Comparison of ENCODE assay signal across 19 cellular contexts in the genomic region with DNA sequence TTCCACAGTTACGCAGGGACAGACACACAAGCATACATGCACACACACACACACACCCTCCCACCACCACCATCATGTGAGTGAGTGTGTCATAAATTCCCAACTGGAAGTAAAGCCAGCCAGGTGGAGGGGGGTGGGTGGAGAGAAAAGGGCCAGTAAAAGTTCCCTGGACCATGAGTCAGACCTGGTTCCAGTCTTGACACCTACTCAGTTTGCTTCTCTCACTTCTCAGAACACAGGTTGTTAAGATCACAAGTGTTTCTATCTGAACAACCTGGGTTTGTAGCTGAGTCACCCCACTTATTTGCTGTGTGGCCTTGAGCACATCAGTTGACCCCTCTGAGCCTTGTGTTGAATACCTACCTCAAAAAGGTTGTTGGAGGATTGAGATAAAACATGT. TPM values are rescaled to one million over a fixed set of nuclear protein-coding genes. Genes with fewer than 3 reads are reported as not detected.
DNase-seq lines count a peak whose midpoint lies in the region; ATAC-seq, FAIRE-seq and TF ChIP-seq lines count a peak whose summit lies in the region.
"Had no signal": no experiment of that assay in that cellular context is flagged by ENCODE, and none has a peak within 500 bp of the region (broad histone marks: within the 10 kb centered on the region; RNA-seq: fewer than 3 reads in every experiment).

No MANE protein-coding gene starts in this region.

- no peak overlapping the region for H3K4me3 ChIP-seq in GM12878
- H3K4me3 ChIP-seq in smooth muscle cell: no peak overlapping the region
- H3K4me3 ChIP-seq: BLaER1 treated with 17β-estradiol and CSF1 and Interleukin-3, amounts not matched to agents 10 nM and 100 nM; GM23338 had no signal

- no peaks in the 10 kb centered on the region for H3F3A ChIP-seq in smooth muscle cell (ENCODE audit: low read depth)

- SMC1A ChIA-PET in GM12878 (lab: Charles Lee; ENCODE audit: uncharacterized antibody, unreplicated experiment): no interaction called here

- peaks cover 30% of the 10 kb centered on the region for H3K27me3 Mint-ChIP-seq in activated naive CD4-positive, alpha-beta T cell treated with anti-CD3 and anti-CD28 coated beads for 36 hours (ENCODE audit: low read depth)
- H3K27me3 Mint-ChIP-seq in CD14-positive monocyte (ENCODE audit: low read depth in 3 of 3): peaks cover 52 to 58% (median 54%) of the 10 kb centered on the region in 3 donors

- no peak overlapping the region for H3K4me2 ChIP-seq in GM12878 (ENCODE audit: control insufficient read depth, insufficient read depth)
- no peak overlapping the region for H3K4me2 ChIP-seq in smooth muscle cell
- H3K4me2 ChIP-seq: BLaER1 treated with 17β-estradiol and CSF1 and Interleukin-3, amounts not matched to agents 10 nM and 100 nM; GM23338 had no signal

- ATAC-seq in GM21717 (IDR thresholded peaks at IDR 0.05; ENCODE audit: unreplicated experiment) (peak; percentile 56), GM12878 (peak; percentile 74)
- ATAC-seq: GM23338, Panc1 had no signal

- no peaks in the 10 kb centered on the region for H3K36me3 ChIP-seq in GM12878 (ENCODE audit: control insufficient read depth in 2 of 2, insufficient read depth in 2 of 2, low read length in 1 of 2)
- no peaks in the 10 kb centered on the region for H3K36me3 ChIP-seq in smooth muscle cell (ENCODE audit: low read depth)
- H3K36me3 ChIP-seq: BLaER1 treated with 17β-estradiol and CSF1 and Interleukin-3, amounts not matched to agents 10 nM and 100 nM had no signal

- TF ChIP-seq EP300 in GM12878 (IDR thresholded peaks at IDR 0.05; ENCODE audit: borderline replicate concordance in 1 of 2, control insufficient read depth in 1 of 2, low read depth in 2 of 2, low read length in 2 of 2): no peak

- H2AFZ ChIP-seq in GM12878 (ENCODE audit: control insufficient read depth, low read depth, low read length): no peak overlapping the region
- no peak overlapping the region for H2AFZ ChIP-seq in smooth muscle cell (ENCODE audit: low read depth)
- H2AFZ ChIP-seq: GM23338 had no signal

- H3K27ac ChIP-seq in GM12878 (ENCODE audit: control insufficient read depth, insufficient read depth) (no peak overlapping the region), smooth muscle cell (ENCODE audit: low read depth) (no peak overlapping the region)
- H3K27ac ChIP-seq: BLaER1 treated with 17β-estradiol and CSF1 and Interleukin-3, amounts not matched to agents 10 nM and 100 nM had no signal

- no TSS peak for BruUV-seq in GM12878 (replicated peaks; lab: Mats Ljungman, UMichigan)

- DNase-seq in activated naive CD4-positive, alpha-beta T cell treated with anti-CD3 and anti-CD28 coated beads for 36 hours: peak; percentile 65
- DNase-seq in activated naive CD4-positive, alpha-beta T cell (lab: John Stamatoyannopoulos, UW): no peak
- DNase-seq in GM12878 (ENCODE audit: low read depth, low spot score): no peak
- peak; percentile 60 for DNase-seq in stimulated activated CD8-positive, alpha-beta memory T cell treated with anti-CD3 and anti-CD28 coated beads, Interleukin-4, amount 100 ng/mL, for 48 hours
- DNase-seq in GF-D8 (lab: John Stamatoyannopoulos, UW): no peak
- DNase-seq in smooth muscle cell (lab: John Stamatoyannopoulos, UW; ENCODE audit: unreplicated experiment): no peak
- no peak for DNase-seq in CD14-positive monocyte (ENCODE audit: low spot score)
- DNase-seq: activated B cell treated with CpG ODN at 0.5 μM for 24 hours, EL, NCI-H1105 treated with DMSO at 0.1 percent for 48 hours, NCI-H446, SW 1271 had no signal

- no peak overlapping the region for H3K4me3 Mint-ChIP-seq in activated naive CD4-positive, alpha-beta T cell treated with anti-CD3 and anti-CD28 coated beads for 36 hours
- peak overlapping the region in 1 of 2 donors; percentile 59 for H3K4me3 Mint-ChIP-seq in CD14-positive monocyte
- H3K4me3 Mint-ChIP-seq: activated naive CD4-positive, alpha-beta T cell treated with anti-CD3 and anti-CD28 coated beads, Interleukin-2, amount 50 U/mL, for 24 hours; GM23338 had no signal

- H3K4me1 Mint-ChIP-seq in activated naive CD4-positive, alpha-beta T cell treated with anti-CD3 and anti-CD28 coated beads for 36 hours (ENCODE audit: low read depth): peaks cover 19% of the 10 kb centered on the region
- H3K4me1 Mint-ChIP-seq in CD14-positive monocyte: peaks cover 10% of the 10 kb centered on the region

- peaks cover 5 to 6% of the 10 kb centered on the region in 2 experiments; a peak in 2 of 4 replicates for H3K27me3 ChIP-seq in GM12878 (replicated peaks in 1 of 2; ENCODE audit: control insufficient read depth in 2 of 2, insufficient read depth in 2 of 2, low read length in 1 of 2)
- H3K27me3 ChIP-seq in smooth muscle cell (ENCODE audit: low read depth): peaks cover 96% of the 10 kb centered on the region

- H3K79me2 ChIP-seq in GM12878 (ENCODE audit: control insufficient read depth, insufficient read depth, low read length) (no peaks in the 10 kb centered on the region), smooth muscle cell (ENCODE audit: low read depth) (no peaks in the 10 kb centered on the region)

- no peaks in the 10 kb centered on the region for H3K9me3 ChIP-seq in GM12878 (replicated peaks; ENCODE audit: control insufficient read depth, insufficient read depth, low read length)
- no peaks in the 10 kb centered on the region for H3K9me3 ChIP-seq in smooth muscle cell (replicated peaks; ENCODE audit: low read depth)
- H3K9me3 ChIP-seq: BLaER1 treated with 17β-estradiol and CSF1 and Interleukin-3, amounts not matched to agents 10 nM and 100 nM had no signal

- no peak for TF ChIP-seq POLR2A in GM12878 (IDR thresholded peaks at IDR 0.05; ENCODE audit: low read depth, low read length)

- POLR2A ChIA-PET in GM12878 (lab: Charles Lee): interaction anchor here (1.0 kb wide), 1 partner anchor 58 kb away, joined by 3 read pairs; no protein-coding TSS in a partner anchor

- CTCF ChIA-PET in activated naive CD4-positive, alpha-beta T cell treated with anti-CD3 and anti-CD28 coated beads for 36 hours (lab: Charles Lee): no interaction called here
- CTCF ChIA-PET in GM12878 (lab: Yijun Ruan, JAX): interaction anchor here (1.1 kb wide), 1 partner anchor 11 kb away, joined by 3 read pairs; no protein-coding TSS in a partner anchor

- no peak for FAIRE-seq in GM12878 (lab: Jason Lieb, UNC)

- H3K9ac ChIP-seq in GM12878 (ENCODE audit: control insufficient read depth, insufficient read depth, low read length) (no peak overlapping the region), smooth muscle cell (ENCODE audit: low read depth) (no peak overlapping the region)
- H3K9ac ChIP-seq: BLaER1 treated with 17β-estradiol and CSF1 and Interleukin-3, amounts not matched to agents 10 nM and 100 nM had no signal

- 0% methylated on average over 1 of the region's 1 CpG for WGBS in GM12878 (ENCODE audit: insufficient coverage, insufficient replicate concordance, low lambda C conversion rate, missing lambda C conversion rate)
- WGBS in smooth muscle cell (ENCODE audit: low lambda C conversion rate): 69% methylated on average over 1 of the region's 1 CpG

- no peak for TF ChIP-seq RAD21 in GM12878 (IDR thresholded peaks at IDR 0.05; ENCODE audit: insufficient read depth, low read depth, low read length)

- H4K20me1 ChIP-seq in GM12878 (ENCODE audit: control insufficient read depth, insufficient read depth) (no peaks in the 10 kb centered on the region), smooth muscle cell (ENCODE audit: low read depth) (no peaks in the 10 kb centered on the region)
- H4K20me1 ChIP-seq: BLaER1 treated with 17β-estradiol and CSF1 and Interleukin-3, amounts not matched to agents 10 nM and 100 nM had no signal

- TF ChIP-seq CTCF in GM12878 (IDR thresholded peaks at IDR 0.05 in 2 of 3, conservative IDR thresholded peaks at IDR 0.05 in 1 of 3; ENCODE audit: control insufficient read depth in 2 of 3, extremely low read depth in 1 of 3, insufficient read depth in 1 of 3, low read depth in 3 of 3, low read length in 3 of 3): no peak
- TF ChIP-seq CTCF in smooth muscle cell (IDR thresholded peaks at IDR 0.05; ENCODE audit: borderline replicate concordance, insufficient read depth, poor library complexity, severe bottlenecking): no peak
- no peak for TF ChIP-seq CTCF in CD14-positive monocyte (IDR thresholded peaks at IDR 0.05)

- H3K4me1 ChIP-seq in GM12878 (ENCODE audit: control insufficient read depth, insufficient read depth, low read length) (no peaks in the 10 kb centered on the region; the same call in 1 of the 2 replicates), smooth muscle cell (ENCODE audit: low read depth) (no peaks in the 10 kb centered on the region)
- H3K4me1 ChIP-seq: BLaER1 treated with 17β-estradiol and CSF1 and Interleukin-3, amounts not matched to agents 10 nM and 100 nM had no signal

- intact Hi-C loops in activated naive CD4-positive, alpha-beta T cell treated with anti-CD3 and anti-CD28 coated beads for 36 hours (cut with micrococcal nuclease): loop anchor here (2.0 kb wide), 1 partner anchor 62 kb away; a partner anchor contains a TSS
- intact Hi-C loops in GM12878 (cut with micrococcal nuclease; ENCODE audit: unreplicated experiment): no loop called here
- intact Hi-C loops in CD14-positive monocyte (cut with micrococcal nuclease): no loop called here

- H3K27ac Mint-ChIP-seq in activated naive CD4-positive, alpha-beta T cell treated with anti-CD3 and anti-CD28 coated beads for 36 hours: no peak overlapping the region
- H3K27ac Mint-ChIP-seq in CD14-positive monocyte: no peak overlapping the region
- H3K27ac Mint-ChIP-seq: activated B cell treated with CpG ODN at 0.5 μM for 24 hours; activated naive CD4-positive, alpha-beta T cell treated with anti-CD3 and anti-CD28 coated beads, Interleukin-2, amount 50 U/mL, for 24 hours; GM23338; progenitor cell of endocrine pancreas had no signal

- RAD21 ChIA-PET in GM12878 (lab: Charles Lee; ENCODE audit: unreplicated experiment): no interaction called here

- H3K36me3 Mint-ChIP-seq in activated naive CD4-positive, alpha-beta T cell treated with anti-CD3 and anti-CD28 coated beads for 36 hours (ENCODE audit: low read depth): no peaks in the 10 kb centered on the region
- no peaks in the 10 kb centered on the region for H3K36me3 Mint-ChIP-seq in CD14-positive monocyte
- H3K36me3 Mint-ChIP-seq: activated naive CD4-positive, alpha-beta T cell treated with anti-CD3 and anti-CD28 coated beads, Interleukin-2, amount 50 U/mL, for 24 hours had no signal

- in situ Hi-C loops in GM12878 (cut with MboI): no loop called here

- no peaks in the 10 kb centered on the region for H3K9me3 Mint-ChIP-seq in activated naive CD4-positive, alpha-beta T cell treated with anti-CD3 and anti-CD28 coated beads for 36 hours
- H3K9me3 Mint-ChIP-seq in CD14-positive monocyte: peaks cover 0 to 7% (median 4%) of the 10 kb centered on the region in 7 donors
- H3K9me3 Mint-ChIP-seq: activated B cell treated with CpG ODN at 0.5 μM for 24 hours; activated naive CD4-positive, alpha-beta T cell treated with anti-CD3 and anti-CD28 coated beads, Interleukin-2, amount 50 U/mL, for 24 hours; GM23338 had no signal

RNA-seq across cellular contexts. Expression of a gene that starts 9.6 kb away (rescaled TPM):
- under 1 TPM in 1 of 2 experiments, not detected in 1; 0.33 TPM for total RNA-seq in activated naive CD4-positive, alpha-beta T cell treated with anti-CD3 and anti-CD28 coated beads for 36 hours
- 0.15 TPM in 1 of 2 replicates, not detected in the other for total RNA-seq in GM12878 (2013; cell fraction: nucleolus; rRNA removed)
- total RNA-seq in GM12878 (2014; rRNA removed): 0.05 TPM in 1 of 2 replicates, not detected in the other
- total RNA-seq in GM12878 (2014; rRNA removed; fragmentation: Illumina TruSeq; extraction: Trizol): not detected in 2 replicates
- not detected in 2 replicates for total RNA-seq in GM12878 (2021)
- not detected for polyA plus RNA-seq in GM12878 (2011; ENCODE audit: low read depth)
- polyA plus RNA-seq in GM12878 (2011; rRNA removed): 0.03 and 0.05 TPM in 2 replicates
- polyA plus RNA-seq in GM12878 (2011; cell fraction: cytosol; rRNA removed): 0.04 and 0.28 TPM in 2 replicates
- polyA plus RNA-seq in GM12878 (2011; cell fraction: nucleus; rRNA removed): 0.26 and 1.1 TPM in 2 replicates
- 0.04 TPM in 2 replicates for polyA plus RNA-seq in GM12878 (2012)
- polyA plus RNA-seq in GM12878 (2014; fragmentation: Illumina TruSeq; extraction: Trizol): not detected in 2 replicates
- polyA plus RNA-seq in GM12878 (2014; fragmentation: Nextera tagmentation; extraction: Ambion mirVana): not detected
- polyA plus RNA-seq in GM12878 (2014; rRNA removed): 0.06 TPM in 1 of 2 replicates, not detected in the other
- not detected for polyA plus RNA-seq in GM12878 (2016; fragmentation: Nextera tagmentation; extraction: Ambion mirVana)
- polyA minus RNA-seq in GM12878 (2011; rRNA and poly(A)+ RNA removed): 0.07 TPM in 1 of 2 replicates, not detected in the other
- not detected in 2 replicates for polyA minus RNA-seq in GM12878 (2011; cell fraction: cytosol; rRNA and poly(A)+ RNA removed)
- polyA minus RNA-seq in GM12878 (2011; cell fraction: nucleus; rRNA and poly(A)+ RNA removed): 0.12 and 0.29 TPM in 2 replicates
- total RNA-seq in smooth muscle cell: not detected in 2 replicates
- polyA plus RNA-seq in smooth muscle cell: not detected in 2 replicates
- not detected for polyA plus RNA-seq in CD14-positive monocyte
- total RNA-seq: cardiac septum had no signal

RNA-seq across cellular contexts. Expression of a gene that starts 38.4 kb away (rescaled TPM):
- total RNA-seq in activated naive CD4-positive, alpha-beta T cell treated with anti-CD3 and anti-CD28 coated beads for 36 hours: under 1 TPM; 0.69 to 0.74 TPM
- total RNA-seq in GM12878 (2013; cell fraction: nucleolus; rRNA removed): 7.3 and 7.5 TPM in 2 replicates
- 11.0 and 11.1 TPM in 2 replicates for total RNA-seq in GM12878 (2014; rRNA removed)
- 6.2 and 6.5 TPM in 2 replicates for total RNA-seq in GM12878 (2014; rRNA removed; fragmentation: Illumina TruSeq; extraction: Trizol)
- 8.6 and 9.2 TPM in 2 replicates for total RNA-seq in GM12878 (2021)
- 3.9 TPM for polyA plus RNA-seq in GM12878 (2011; ENCODE audit: low read depth)
- 2.9 and 4.9 TPM in 2 replicates for polyA plus RNA-seq in GM12878 (2011; rRNA removed)
- polyA plus RNA-seq in GM12878 (2011; cell fraction: cytosol; rRNA removed): 6.2 and 6.3 TPM in 2 replicates
- 2.5 and 3.7 TPM in 2 replicates for polyA plus RNA-seq in GM12878 (2011; cell fraction: nucleus; rRNA removed)
- 3.5 and 4.2 TPM in 2 replicates for polyA plus RNA-seq in GM12878 (2012)
- 4.7 and 6.5 TPM in 2 replicates for polyA plus RNA-seq in GM12878 (2014; fragmentation: Illumina TruSeq; extraction: Trizol)
- polyA plus RNA-seq in GM12878 (2014; fragmentation: Nextera tagmentation; extraction: Ambion mirVana): 1 to 10 TPM; 3.7 to 4.2 TPM
- 8.8 and 9.0 TPM in 2 replicates for polyA plus RNA-seq in GM12878 (2014; rRNA removed)
- polyA plus RNA-seq in GM12878 (2016; fragmentation: Nextera tagmentation; extraction: Ambion mirVana): 1 to 10 TPM in 1 of 2 experiments, under 1 TPM in 1; 0.83 to 1.0 TPM
- 4.2 and 5.8 TPM in 2 replicates for polyA minus RNA-seq in GM12878 (2011; rRNA and poly(A)+ RNA removed)
- 2.1 and 2.8 TPM in 2 replicates for polyA minus RNA-seq in GM12878 (2011; cell fraction: cytosol; rRNA and poly(A)+ RNA removed)
- polyA minus RNA-seq in GM12878 (2011; cell fraction: nucleus; rRNA and poly(A)+ RNA removed): 0.85 and 2.4 TPM in 2 replicates
- total RNA-seq in smooth muscle cell: 0.13 TPM in 1 of 2 replicates, not detected in the other
- polyA plus RNA-seq in smooth muscle cell: 0.61 and 0.67 TPM in 2 replicates
- under 1 TPM in 1 of 2 donors, not detected in 1; 0.56 TPM for polyA plus RNA-seq in CD14-positive monocyte

RNA-seq across cellular contexts. Expression of a gene that starts 52.3 kb away (rescaled TPM):
- 10 to 100 TPM; 12.8 to 14.2 TPM for total RNA-seq in activated naive CD4-positive, alpha-beta T cell treated with anti-CD3 and anti-CD28 coated beads for 36 hours
- 0.75 and 0.98 TPM in 2 replicates for total RNA-seq in GM12878 (2013; cell fraction: nucleolus; rRNA removed)
- total RNA-seq in GM12878 (2014; rRNA removed) (30.4 and 35.8 TPM in 2 replicates), GM12878 (2014; rRNA removed; fragmentation: Illumina TruSeq; extraction: Trizol) (6.4 and 6.9 TPM in 2 replicates), GM12878 (2021) (30.9 TPM in 2 replicates), smooth muscle cell (56.4 and 57.8 TPM in 2 replicates)
- 2.0 TPM for polyA plus RNA-seq in GM12878 (2011; ENCODE audit: low read depth)
- polyA plus RNA-seq in GM12878 (2011; rRNA removed) (2.6 and 8.4 TPM in 2 replicates), GM12878 (2014; fragmentation: Illumina TruSeq; extraction: Trizol) (3.0 and 4.6 TPM in 2 replicates), GM12878 (2014; fragmentation: Nextera tagmentation; extraction: Ambion mirVana) (1 to 10 TPM; 1.6 to 8.4 TPM), GM12878 (2014; rRNA removed) (30.9 and 35.5 TPM in 2 replicates), GM12878 (2016; fragmentation: Nextera tagmentation; extraction: Ambion mirVana) (10 to 100 TPM; 21.2 to 29.4 TPM), smooth muscle cell (140 and 143 TPM in 2 replicates), CD14-positive monocyte (10 to 100 TPM; 22.9 to 29.5 TPM)
- 6.9 and 16.9 TPM in 2 replicates for polyA plus RNA-seq in GM12878 (2011; cell fraction: cytosol; rRNA removed)
- polyA plus RNA-seq in GM12878 (2011; cell fraction: nucleus; rRNA removed): 7.2 and 7.7 TPM in 2 replicates
- 9.5 and 11.0 TPM in 2 replicates for polyA plus RNA-seq in GM12878 (2012)
- polyA minus RNA-seq in GM12878 (2011; rRNA and poly(A)+ RNA removed): 1.6 and 2.2 TPM in 2 replicates
- 1.5 and 2.1 TPM in 2 replicates for polyA minus RNA-seq in GM12878 (2011; cell fraction: cytosol; rRNA and poly(A)+ RNA removed)
- polyA minus RNA-seq in GM12878 (2011; cell fraction: nucleus; rRNA and poly(A)+ RNA removed): 2.8 and 4.6 TPM in 2 replicates

RNA-seq across cellular contexts. Expression of a gene that starts 52.7 kb away (rescaled TPM):
- total RNA-seq in activated naive CD4-positive, alpha-beta T cell treated with anti-CD3 and anti-CD28 coated beads for 36 hours: 10 to 100 TPM; 31.6 to 31.7 TPM
- 6.5 and 6.6 TPM in 2 replicates for total RNA-seq in GM12878 (2013; cell fraction: nucleolus; rRNA removed)
- total RNA-seq in GM12878 (2014; rRNA removed): 33.2 and 36.2 TPM in 2 replicates
- total RNA-seq in GM12878 (2014; rRNA removed; fragmentation: Illumina TruSeq; extraction: Trizol): 19.4 and 20.1 TPM in 2 replicates
- total RNA-seq in GM12878 (2021): 29.1 and 31.7 TPM in 2 replicates
- polyA plus RNA-seq in GM12878 (2011; ENCODE audit: low read depth): 10.4 TPM
- polyA plus RNA-seq in GM12878 (2011; rRNA removed): 20.5 and 26.5 TPM in 2 replicates
- polyA plus RNA-seq in GM12878 (2011; cell fraction: cytosol; rRNA removed): 26.6 and 30.0 TPM in 2 replicates
- 13.5 and 15.4 TPM in 2 replicates for polyA plus RNA-seq in GM12878 (2011; cell fraction: nucleus; rRNA removed)
- 16.3 and 16.9 TPM in 2 replicates for polyA plus RNA-seq in GM12878 (2012)
- 18.5 and 20.9 TPM in 2 replicates for polyA plus RNA-seq in GM12878 (2014; fragmentation: Illumina TruSeq; extraction: Trizol)
- polyA plus RNA-seq in GM12878 (2014; fragmentation: Nextera tagmentation; extraction: Ambion mirVana): 10 to 100 TPM in 1 of 2 experiments, 1 to 10 TPM in 1; 4.5 to 15.3 TPM
- 32.2 and 34.4 TPM in 2 replicates for polyA plus RNA-seq in GM12878 (2014; rRNA removed)
- polyA plus RNA-seq in GM12878 (2016; fragmentation: Nextera tagmentation; extraction: Ambion mirVana): 10 to 100 TPM in 1 of 2 experiments, 1 to 10 TPM in 1; 2.9 to 17.4 TPM
- polyA minus RNA-seq in GM12878 (2011; rRNA and poly(A)+ RNA removed): 11.0 and 17.5 TPM in 2 replicates
- polyA minus RNA-seq in GM12878 (2011; cell fraction: cytosol; rRNA and poly(A)+ RNA removed): 8.0 TPM in 2 replicates
- polyA minus RNA-seq in GM12878 (2011; cell fraction: nucleus; rRNA and poly(A)+ RNA removed): 6.2 and 8.2 TPM in 2 replicates
- total RNA-seq in smooth muscle cell: 29.6 and 39.9 TPM in 2 replicates
- 46.0 and 46.4 TPM in 2 replicates for polyA plus RNA-seq in smooth muscle cell
- 10 to 100 TPM; 13.3 to 29.6 TPM for polyA plus RNA-seq in CD14-positive monocyte

Comparison
In these comparisons a context has a peak if more than half of its experiments do, and no peak if none do; other contexts are left out.
1. DNase-seq: peak in activated naive CD4-positive, alpha-beta T cell treated with anti-CD3 and anti-CD28 coated beads for 36 hours (single experiment) and stimulated activated CD8-positive, alpha-beta memory T cell treated with anti-CD3 and anti-CD28 coated beads, Interleukin-4, amount 100 ng/mL, for 48 hours (single experiment); none in activated naive CD4-positive, alpha-beta T cell (0 of 4), GM12878 (single experiment), GF-D8 (single experiment), smooth muscle cell (single experiment) and CD14-positive monocyte (single experiment).